In genomic region chr3:42514876-42515275, GRCh38 we compare ENCODE assay signal across 18 cellular contexts. TPM values are rescaled to one million over a fixed set of nuclear protein-coding genes. Genes with fewer than 3 reads are reported as not detected.
A peak's percentile ranks its signal among the peaks of the same experiment; 100 is the strongest.
DNase-seq lines count a peak whose midpoint lies in the region; ATAC-seq and TF ChIP-seq lines count a peak whose summit lies in the region.
"Had no signal": no experiment of that assay in that cellular context is flagged by ENCODE, and none has a peak within 500 bp of the region (broad histone marks: within the 10 kb centered on the region; RNA-seq: fewer than 3 reads in every experiment).

No MANE protein-coding gene starts in this region.

- H3K4me1 ChIP-seq in heart right ventricle (peaks cover 5 to 40% (median 29%) of the 10 kb centered on the region in 9 donors), lung (ENCODE audit: control insufficient read depth in 2 of 2, insufficient read depth in 2 of 2, low read length in 2 of 2) (peaks cover 0 to 40% of the 10 kb centered on the region in 2 donors), upper lobe of right lung (peaks cover 11% of the 10 kb centered on the region)
- H3K4me1 ChIP-seq: testis had no signal

- DNase-seq in heart right ventricle: no peak
- DNase-seq in cardiac septum (ENCODE audit: low spot score): no peak
- DNase-seq in cerebellar cortex (ENCODE audit: low spot score): peak; percentile 71
- DNase-seq in lung (ENCODE audit: low spot score): no peak
- DNase-seq in upper lobe of right lung: no peak
- no peak for DNase-seq in AG08396 (ENCODE audit: low spot score)
- DNase-seq in SK-N-DZ (ENCODE audit: low spot score): no peak
- no peak for DNase-seq in NCI-H2196 treated with DMSO at 0.1 percent for 48 hours (lab: John Stamatoyannopoulos, UW; ENCODE audit: unreplicated experiment)
- DNase-seq: activated CD4-positive, CD25-positive, alpha-beta regulatory T cell; amniotic stem cell; CD4-positive, alpha-beta T cell; DMS53; KBM-7; naive thymus-derived CD8-positive, alpha-beta T cell; NCI-H1048; stimulated activated CD4-positive, alpha-beta T cell treated with anti-CD3 and anti-CD28 coated beads, Interleukin-4, amount 100 ng/mL, for 24 hours had no signal

- no peak for TF ChIP-seq CTCF in heart right ventricle (IDR thresholded peaks at IDR 0.05)
- no peak for TF ChIP-seq CTCF in lung (IDR thresholded peaks at IDR 0.05; ENCODE audit: control extremely low read depth, extremely low read depth)
- no peak for TF ChIP-seq CTCF in upper lobe of right lung (IDR thresholded peaks at IDR 0.05)

- H3K9me3 ChIP-seq in heart right ventricle (no peaks in the 10 kb centered on the region), lung (ENCODE audit: control insufficient read depth in 2 of 2, insufficient read depth in 1 of 2, low read length in 1 of 2) (no peaks in the 10 kb centered on the region), upper lobe of right lung (no peaks in the 10 kb centered on the region)
- H3K9me3 ChIP-seq: testis had no signal

- intact Hi-C loops in heart right ventricle (cut with DNase I) (no loop called here), cardiac septum (cut with DNase I) (no loop called here), upper lobe of right lung (cut with DNase I) (no loop called here)

- H3K27ac ChIP-seq in heart right ventricle (peak overlapping the region; percentile 24 to 77 (median 60)), lung (ENCODE audit: low read depth in 1 of 2, low read length in 1 of 2) (peak overlapping the region; percentile 56 to 61), upper lobe of right lung (peak overlapping the region; percentile 66)
- H3K27ac ChIP-seq: testis had no signal

- H3K4me3 ChIP-seq in heart right ventricle (no peak overlapping the region), lung (no peak overlapping the region), upper lobe of right lung (no peak overlapping the region)
- H3K4me3 ChIP-seq: testis had no signal

- H3K27me3 ChIP-seq in heart right ventricle: no peaks in the 10 kb centered on the region
- no peaks in the 10 kb centered on the region for H3K27me3 ChIP-seq in lung (ENCODE audit: control insufficient read depth, insufficient read depth)
- no peaks in the 10 kb centered on the region for H3K27me3 ChIP-seq in upper lobe of right lung
- H3K27me3 ChIP-seq: testis had no signal

- H3K36me3 ChIP-seq in heart right ventricle: no peaks in the 10 kb centered on the region
- H3K36me3 ChIP-seq in lung (ENCODE audit: control insufficient read depth in 2 of 2, insufficient read depth in 2 of 2, low read length in 2 of 2): peaks cover 0 to 16% of the 10 kb centered on the region in 2 donors
- H3K36me3 ChIP-seq in upper lobe of right lung: peaks cover 7% of the 10 kb centered on the region

- ATAC-seq in heart right ventricle: peak in 2 of 8 donors; percentile 3 to 9
- no peak for ATAC-seq in lung (ENCODE audit: insufficient read depth, low FRiP score)
- no peak for ATAC-seq in upper lobe of right lung
- ATAC-seq: naive thymus-derived CD8-positive, alpha-beta T cell had no signal

- WGBS in heart right ventricle, 2 donors: 47 to 67% methylated on average over 4 of the region's 4 CpGs
- WGBS in lung, 2 donors: 46 to 71% methylated on average over 4 of the region's 4 CpGs

RNA-seq across cellular contexts. Expression of gene VIPR1, which starts 12.4 kb away (rescaled TPM):
- total RNA-seq in heart right ventricle: 1 to 10 TPM in 7 of 10 donors, under 1 TPM in 3; 0.76 to 7.3 (median 1.5) TPM
- 1 to 10 TPM; 3.9 to 8.3 TPM for polyA plus RNA-seq in heart right ventricle
- 0.89 TPM for total RNA-seq in cardiac septum
- 10 to 100 TPM; 24.8 to 77.0 TPM for total RNA-seq in lung
- 10 to 100 TPM; 52.9 to 89.8 TPM for polyA plus RNA-seq in lung
- 184 TPM for total RNA-seq in upper lobe of right lung
- 0.15 TPM in 1 of 2 replicates, not detected in the other for polyA plus RNA-seq in SK-N-DZ (2014; cell fraction: cytosol; rRNA removed)
- polyA plus RNA-seq in SK-N-DZ (2014; cell fraction: nucleus; rRNA removed): 0.19 and 1.4 TPM in 2 replicates
- total RNA-seq: OCI-LY7 had no signal
